ENCODE assay signal across 1 cellular context in genomic region chr18:59659486-59660187, GRCh38.
A peak's percentile ranks its signal among the peaks of the same experiment; 100 is the strongest.
TF ChIP-seq lines count a peak whose summit lies in the region.

No MANE protein-coding gene starts in this region.

TF ChIP-seq in H1, 55 proteins besides CTCF, POLR2A, EP300 and RAD21:
- TF ChIP-seq CREB1 (IDR thresholded peaks at IDR 0.05) (0 out of 2 replicates have a peak, but pooled peaks have one; percentile 13), ATF3 (IDR thresholded peaks at IDR 0.05; ENCODE audit: insufficient read depth, low read depth, low read length) (no peak)
